8 cellular contexts compared by ENCODE assay signal in genomic region chr14:21269252-21270046, GRCh38. TPM values are rescaled to one million over a fixed set of nuclear protein-coding genes. Genes with fewer than 3 reads are reported as not detected.
DNase-seq lines count a peak whose midpoint lies in the region; ATAC-seq lines count a peak whose summit lies in the region.

HNRNPC (minus strand) TSS chr14:21269442; CDS start chr14:21234193, 35,249 bp downstream.

- intact Hi-C loops in aorta (cut with DNase I): loop anchor here (1.0 to 10.0 kb wide), 5 partner anchors 42 to 1155 kb away; partner anchors contain the start of gene SUPT16H (in 2 of the 2)

- peak within 1 kb of the TSS; percentile 99 for H3K4me3 ChIP-seq in rectal smooth muscle tissue (ENCODE audit: low read length)
- H3K4me3 ChIP-seq in aorta (ENCODE audit: low read length in 2 of 2): peak within 1 kb of the TSS; percentile 99

- H3K9ac ChIP-seq in rectal smooth muscle tissue (ENCODE audit: low read length): peak within 1 kb of the TSS; percentile 97

- peak; percentile 84 for ATAC-seq in GM18508 (IDR thresholded peaks at IDR 0.05; ENCODE audit: insufficient read depth, unreplicated experiment)
- peak; percentile 87 for ATAC-seq in HG03025 (IDR thresholded peaks at IDR 0.05; ENCODE audit: low FRiP score, unreplicated experiment)
- ATAC-seq in aorta (ENCODE audit: low FRiP score): peak; percentile 99

- peaks cover 10% of the 10 kb centered on the region for H3K4me1 ChIP-seq in rectal smooth muscle tissue (ENCODE audit: control insufficient read depth, insufficient read depth, low read length)
- peaks cover 0 to 5% of the 10 kb centered on the region in 2 donors for H3K4me1 ChIP-seq in aorta (ENCODE audit: control insufficient read depth in 1 of 2, insufficient read depth in 2 of 2, low read length in 2 of 2)

- peak; percentile 100 for DNase-seq in NCI-H2081 (lab: John Stamatoyannopoulos, UW)
- peak; percentile 99 for DNase-seq in T1000 (lab: John Stamatoyannopoulos, UW)
- DNase-seq in astrocyte of the hippocampus (ENCODE audit: low read depth, low spot score): peak; percentile 100
- DNase-seq in hepatic stellate cell (ENCODE audit: low spot score): peak; percentile 99
- DNase-seq in aorta: peak; percentile 100

- H3K9me3 ChIP-seq in aorta (ENCODE audit: control insufficient read depth, low read length): no peaks in the 10 kb centered on the region

- H3K27me3 ChIP-seq in rectal smooth muscle tissue (ENCODE audit: control insufficient read depth, insufficient read depth, low read length) (no peaks in the 10 kb centered on the region), aorta (ENCODE audit: control insufficient read depth in 1 of 2, insufficient read depth in 2 of 2, low read length in 1 of 2) (no peaks in the 10 kb centered on the region)

- peaks cover 7% of the 10 kb centered on the region for H3K36me3 ChIP-seq in rectal smooth muscle tissue (ENCODE audit: control insufficient read depth, insufficient read depth, low read length)
- peaks cover 0 to 6% of the 10 kb centered on the region in 2 donors for H3K36me3 ChIP-seq in aorta (ENCODE audit: control insufficient read depth in 1 of 2, insufficient read depth in 2 of 2, low read length in 1 of 2)

- WGBS in aorta, 2 donors: 0% methylated on average over 45 to 49 of the region's 49 CpGs

- H3K27ac ChIP-seq in rectal smooth muscle tissue (ENCODE audit: low read depth, low read length): peak within 1 kb of the TSS; percentile 94
- H3K27ac ChIP-seq in aorta (ENCODE audit: low read depth in 1 of 2, low read length in 2 of 2): peak within 1 kb of the TSS; percentile 77 to 100

RNA-seq across cellular contexts. Expression of gene HNRNPC, which starts in this region (rescaled TPM):
- 100 to 1,000 TPM; 257 to 313 TPM for total RNA-seq in aorta
- 100 to 1,000 TPM; 260 to 378 TPM for polyA plus RNA-seq in aorta

Comparison
In these comparisons a context has a peak if more than half of its experiments do, and no peak if none do; other contexts are left out.
1. Peak in every context shown above with its lines: DNase-seq, ATAC-seq, H3K4me3 ChIP-seq and H3K27ac ChIP-seq.